19 cellular contexts compared by ENCODE assay signal in the genomic region with DNA sequence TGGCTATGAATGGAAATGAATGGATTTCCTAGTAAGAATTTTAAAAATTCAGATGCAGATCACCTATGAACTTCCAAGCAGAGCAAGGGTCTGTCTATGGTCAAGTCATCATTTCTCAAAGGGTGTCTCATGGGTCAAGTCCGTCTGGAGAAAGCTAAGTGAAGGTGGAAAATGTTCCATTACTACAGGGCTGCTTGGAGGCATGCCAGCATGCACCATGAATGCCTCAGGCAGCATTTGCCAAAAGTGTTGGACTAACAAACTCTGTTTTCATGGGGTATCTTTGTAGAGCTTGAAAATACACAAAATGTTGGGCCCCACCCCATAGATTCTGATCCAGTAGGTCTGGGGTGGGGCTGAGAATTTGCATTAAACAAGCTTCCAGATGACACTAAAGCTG.
"Had no signal": no experiment of that assay in that cellular context is flagged by ENCODE, and none has a peak within 500 bp of the region (broad histone marks: within the 10 kb centered on the region; RNA-seq: fewer than 3 reads in every experiment).

No MANE protein-coding gene starts in this region.

- DNase-seq: activated CD8-positive, alpha-beta memory T cell treated with anti-CD3 and anti-CD28 coated beads for 24 hours; activated CD8-positive, alpha-beta memory T cell treated with anti-CD3 and anti-CD28 coated beads, Interleukin-2, amount 50 U/mL, for 4 hours; activated T-cell treated with anti-CD3 and anti-CD28 coated beads, Interleukin-2, amount 50 U/mL, for 24 hours; aorta; brain microvascular endothelial cell; central memory CD4-positive, alpha-beta T cell; effector memory CD8-positive, alpha-beta T cell; glutamatergic neuron; nephron progenitor cell; small intestine; stimulated activated CD4-positive, alpha-beta T cell treated with anti-CD3 and anti-CD28 coated beads, Interleukin-4, amount 100 ng/mL, for 1 hour; stimulated activated naive CD4-positive, alpha-beta T cell had no signal

- H3K27ac ChIP-seq: brain microvascular endothelial cell, dorsolateral prefrontal cortex, esophagus muscularis mucosa, hepatocyte had no signal

- H3K4me1 Mint-ChIP-seq: activated T-helper 17 cell treated with anti-CD3 and anti-CD28 coated beads, Interleukin-2, amount 50 U/mL, for 72 hours had no signal

- H3K36me3 ChIP-seq: brain microvascular endothelial cell, esophagus muscularis mucosa had no signal

- H3K9me3 Mint-ChIP-seq: activated naive CD4-positive, alpha-beta T cell treated with anti-CD3 and anti-CD28 coated beads, Interleukin-2, amount 50 U/mL, for 72 hours; activated T-cell treated with anti-CD3 and anti-CD28 coated beads, Interleukin-2, amount 50 U/mL, for 24 hours; activated T-helper 17 cell treated with anti-CD3 and anti-CD28 coated beads, Interleukin-2, amount 50 U/mL, for 72 hours; effector memory CD8-positive, alpha-beta T cell; nephron progenitor cell had no signal

- H3K9me3 ChIP-seq: esophagus muscularis mucosa had no signal

- ATAC-seq: activated naive CD4-positive, alpha-beta T cell treated with anti-CD3 and anti-CD28 coated beads, Interleukin-2, amount 50 U/mL, for 72 hours; activated T-helper 17 cell treated with anti-CD3 and anti-CD28 coated beads, Interleukin-2, amount 50 U/mL, for 72 hours; effector memory CD8-positive, alpha-beta T cell; sciatic nerve had no signal

- H3K27me3 ChIP-seq: brain microvascular endothelial cell, hepatocyte had no signal

- H3K36me3 Mint-ChIP-seq: activated naive CD4-positive, alpha-beta T cell treated with anti-CD3 and anti-CD28 coated beads, Interleukin-2, amount 50 U/mL, for 72 hours; memory B cell had no signal

- H3K4me3 ChIP-seq: dorsolateral prefrontal cortex, esophagus muscularis mucosa, hepatocyte had no signal

- H3K27ac Mint-ChIP-seq: activated naive CD4-positive, alpha-beta T cell treated with anti-CD3 and anti-CD28 coated beads, Interleukin-2, amount 50 U/mL, for 72 hours; activated T-cell treated with anti-CD3 and anti-CD28 coated beads, Interleukin-2, amount 50 U/mL, for 24 hours; activated T-helper 17 cell treated with anti-CD3 and anti-CD28 coated beads, Interleukin-2, amount 50 U/mL, for 72 hours; effector memory CD8-positive, alpha-beta T cell; memory B cell; nephron progenitor cell had no signal

- H3K4me3 Mint-ChIP-seq: activated T-cell treated with anti-CD3 and anti-CD28 coated beads, Interleukin-2, amount 50 U/mL, for 24 hours; activated T-helper 17 cell treated with anti-CD3 and anti-CD28 coated beads, Interleukin-2, amount 50 U/mL, for 72 hours; effector memory CD8-positive, alpha-beta T cell; memory B cell; nephron progenitor cell had no signal
